ENCODE assay signal across 9 cellular contexts in genomic region chr11:72091292-72091691, GRCh38. TPM values are rescaled to one million over a fixed set of nuclear protein-coding genes. Genes with fewer than 3 reads are reported as not detected.
DNase-seq lines count a peak whose midpoint lies in the region; ATAC-seq and TF ChIP-seq lines count a peak whose summit lies in the region.
"Had no signal": no experiment of that assay in that cellular context is flagged by ENCODE, and none has a peak within 500 bp of the region (broad histone marks: within the 10 kb centered on the region; RNA-seq: fewer than 3 reads in every experiment).

No MANE protein-coding gene starts in this region.

- H3K27ac ChIP-seq in osteoblast (ENCODE audit: low read depth, low read length): peak overlapping the region; percentile 9

- H4K20me1 ChIP-seq in osteoblast (ENCODE audit: insufficient read depth, low read length): no peaks in the 10 kb centered on the region

- no peaks in the 10 kb centered on the region for H3K27me3 ChIP-seq in osteoblast (ENCODE audit: insufficient read depth, low read length)

- H3K79me2 ChIP-seq in osteoblast (ENCODE audit: insufficient read depth, low read length): no peaks in the 10 kb centered on the region

- ATAC-seq in GM18498 (IDR thresholded peaks at IDR 0.05; ENCODE audit: unreplicated experiment): no peak

- H3K4me3 ChIP-seq in foreskin fibroblast (ENCODE audit: low read depth in 1 of 2, low read length in 2 of 2) (no peak overlapping the region), osteoblast (ENCODE audit: insufficient read depth, low read length) (no peak overlapping the region)

- H2AFZ ChIP-seq in osteoblast (ENCODE audit: low read length): no peak overlapping the region

- no peaks in the 10 kb centered on the region for H3K4me1 ChIP-seq in osteoblast (ENCODE audit: insufficient read depth, low read length)

- TF ChIP-seq CTCF in foreskin fibroblast (IDR thresholded peaks at IDR 0.05; ENCODE audit: low read depth, low read length) (peak; percentile 87), osteoblast (IDR thresholded peaks at IDR 0.05; ENCODE audit: extremely low read depth, low read depth, low read length) (peak; percentile 86)

- H3K4me2 ChIP-seq in osteoblast (ENCODE audit: insufficient read depth, low read length): no peak overlapping the region

- H3K36me3 ChIP-seq in osteoblast (ENCODE audit: insufficient read depth, low read length): peaks cover 32% of the 10 kb centered on the region

- H3K9me3 ChIP-seq in osteoblast (ENCODE audit: low read depth, low read length): no peaks in the 10 kb centered on the region

- DNase-seq in EL (peak; percentile 61), HT1080 (ENCODE audit: low read depth) (peak; percentile 55), SIG-M5 (lab: John Stamatoyannopoulos, UW) (peak; percentile 42), foreskin fibroblast (peak; percentile 54 to 85), osteoblast (ENCODE audit: insufficient read length, low spot score, missing footprints) (peak; percentile 87), ureter (ENCODE audit: low spot score) (peak; percentile 82)
- peak; percentile 83 for DNase-seq in activated effector memory CD4-positive, alpha-beta T cell treated with anti-CD3 and anti-CD28 coated beads, Interleukin-2, amount 50 U/mL, for 16 hours

RNA-seq across cellular contexts. Expression of gene LRRC51, which starts 10.6 kb away (rescaled TPM):
- 10.8 and 11.1 TPM in 2 replicates for total RNA-seq in HT1080 (2014; rRNA removed; shearing (Covaris generic))
- polyA plus RNA-seq in HT1080 (2015; cell fraction: cytosol; rRNA removed): 6.5 and 7.1 TPM in 2 replicates
- 3.3 and 4.8 TPM in 2 replicates for polyA plus RNA-seq in HT1080 (2015; cell fraction: nucleus; rRNA removed)
- total RNA-seq in osteoblast (5.1 and 6.2 TPM in 2 replicates), ureter (22.4 TPM)

RNA-seq across cellular contexts. Expression of gene NUMA1, which starts 10.9 kb away (rescaled TPM):
- total RNA-seq in HT1080 (2014; rRNA removed; shearing (Covaris generic)): 96.8 and 104 TPM in 2 replicates
- 35.8 and 42.1 TPM in 2 replicates for polyA plus RNA-seq in HT1080 (2015; cell fraction: cytosol; rRNA removed)
- polyA plus RNA-seq in HT1080 (2015; cell fraction: nucleus; rRNA removed): 156 and 181 TPM in 2 replicates
- 176 and 182 TPM in 2 replicates for total RNA-seq in osteoblast
- 264 TPM for total RNA-seq in ureter

RNA-seq across cellular contexts. Expression of gene LAMTOR1, which starts 11.8 kb away (rescaled TPM):
- total RNA-seq in HT1080 (2014; rRNA removed; shearing (Covaris generic)): 177 and 212 TPM in 2 replicates
- polyA plus RNA-seq in HT1080 (2015; cell fraction: cytosol; rRNA removed): 149 and 184 TPM in 2 replicates
- polyA plus RNA-seq in HT1080 (2015; cell fraction: nucleus; rRNA removed): 53.4 and 65.5 TPM in 2 replicates
- total RNA-seq in osteoblast (131 and 138 TPM in 2 replicates), ureter (92.2 TPM)

RNA-seq across cellular contexts. Expression of gene TOMT, which starts 14.4 kb away (rescaled TPM):
- total RNA-seq in HT1080 (2014; rRNA removed; shearing (Covaris generic)): 0.31 TPM in 1 of 2 replicates, not detected in the other
- not detected in 2 replicates for polyA plus RNA-seq in HT1080 (2015; cell fraction: cytosol; rRNA removed)
- not detected in 2 replicates for polyA plus RNA-seq in HT1080 (2015; cell fraction: nucleus; rRNA removed)
- total RNA-seq in osteoblast (not detected in 2 replicates), ureter (not detected)
- total RNA-seq: glomerular endothelial cell had no signal

RNA-seq across cellular contexts. Expression of gene ANAPC15, which starts 21.2 kb away (rescaled TPM):
- total RNA-seq in HT1080 (2014; rRNA removed; shearing (Covaris generic)): 70.7 and 81.5 TPM in 2 replicates
- polyA plus RNA-seq in HT1080 (2015; cell fraction: cytosol; rRNA removed): 56.0 and 65.6 TPM in 2 replicates
- 11.6 and 19.1 TPM in 2 replicates for polyA plus RNA-seq in HT1080 (2015; cell fraction: nucleus; rRNA removed)
- total RNA-seq in osteoblast (21.7 and 23.0 TPM in 2 replicates), ureter (43.6 TPM)
